ENCODE assay signal across 1 cellular context in the genomic region with DNA sequence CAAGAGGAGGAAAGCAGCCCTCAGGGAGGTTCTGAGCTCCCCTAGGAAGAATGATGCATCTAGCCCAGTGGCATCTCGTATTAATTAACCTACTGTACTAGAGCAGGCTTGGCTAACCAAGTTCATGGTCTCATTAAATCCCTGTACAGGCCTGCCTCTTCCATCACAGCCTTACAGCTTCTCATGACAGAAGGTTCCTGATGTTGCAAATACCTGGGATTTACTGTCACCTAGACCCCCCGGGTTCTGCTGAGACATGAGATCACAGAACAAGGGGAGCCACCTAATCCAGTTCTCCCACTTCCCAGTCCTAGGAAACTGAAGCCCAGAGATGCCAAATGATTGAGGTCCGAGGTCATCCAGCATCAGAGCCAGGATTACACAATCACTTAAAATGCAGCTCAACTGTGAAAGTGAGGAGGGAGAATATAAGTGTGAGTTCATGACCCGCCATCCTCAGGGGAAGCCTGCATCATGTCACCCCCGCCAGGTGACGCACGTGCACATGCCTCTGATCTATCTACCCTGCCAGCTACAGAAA.
TF ChIP-seq lines count a peak whose summit lies in the region.

No MANE protein-coding gene starts in this region.

TF ChIP-seq in liver, 16 proteins besides CTCF, POLR2A, EP300 and RAD21 (continued from another document):
- TF ChIP-seq SP1 (IDR thresholded peaks at IDR 0.05) (peak; percentile 42), FOXA1 (IDR thresholded peaks at IDR 0.05) (no peak), EGR1 (IDR thresholded peaks at IDR 0.05; ENCODE audit: low read depth in 2 of 2) (no peak), TAF1 (conservative IDR thresholded peaks at IDR 0.05) (no peak)
TF ChIP-seq in liver: peak in this region for 9.
